In the genomic region with DNA sequence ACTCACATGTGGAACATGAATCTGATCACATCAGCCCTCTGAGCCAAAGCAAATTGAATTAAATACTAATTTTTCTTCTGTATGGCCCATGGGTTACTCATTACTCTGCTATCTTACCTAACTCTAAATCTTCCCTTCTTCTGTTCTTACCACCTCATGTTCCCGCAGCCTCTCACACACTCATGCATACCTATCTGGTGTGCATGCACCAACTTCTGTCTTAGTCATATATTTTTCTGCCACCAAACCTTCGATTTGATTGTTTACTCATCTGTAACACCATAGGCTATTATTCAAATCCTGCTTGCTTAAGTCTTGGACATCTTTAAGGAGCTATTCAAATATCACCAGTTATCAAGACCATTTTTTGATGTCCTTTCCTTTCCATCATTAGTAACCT, we compare ENCODE assay signal across 16 cellular contexts.
A peak's percentile ranks its signal among the peaks of the same experiment; 100 is the strongest.
DNase-seq lines count a peak whose midpoint lies in the region; ATAC-seq and TF ChIP-seq lines count a peak whose summit lies in the region.
"Had no signal": no experiment of that assay in that cellular context is flagged by ENCODE, and none has a peak within 500 bp of the region (broad histone marks: within the 10 kb centered on the region; RNA-seq: fewer than 3 reads in every experiment).

No MANE protein-coding gene starts in this region.

- no peak overlapping the region for H2AFZ ChIP-seq in neural progenitor cell (replicated peaks)
- H2AFZ ChIP-seq: GM23338 had no signal

- H3K36me3 ChIP-seq in neural progenitor cell: no peaks in the 10 kb centered on the region

- no peaks in the 10 kb centered on the region for H3K79me2 ChIP-seq in neural progenitor cell (ENCODE audit: low read depth)

- H3K9me3 Mint-ChIP-seq in neural progenitor cell: no peaks in the 10 kb centered on the region
- H3K9me3 Mint-ChIP-seq: CD4-positive, alpha-beta memory T cell; GM23338; H9 had no signal

- no peak overlapping the region for H3K9ac ChIP-seq in neural progenitor cell

- H3K4me1 Mint-ChIP-seq in neural progenitor cell: no peaks in the 10 kb centered on the region
- H3K4me1 Mint-ChIP-seq: CD4-positive, alpha-beta memory T cell; GM23338; H9 had no signal

- H3K27me3 ChIP-seq in foreskin keratinocyte (no peaks in the 10 kb centered on the region), neural progenitor cell (no peaks in the 10 kb centered on the region)

- H3K4me2 ChIP-seq in neural progenitor cell: no peak overlapping the region
- H3K4me2 ChIP-seq: GM23338 had no signal

- no peaks in the 10 kb centered on the region for H3K4me1 ChIP-seq in foreskin keratinocyte
- H3K4me1 ChIP-seq in neural progenitor cell: no peaks in the 10 kb centered on the region

- H3K27ac ChIP-seq in foreskin keratinocyte (no peak overlapping the region), neural progenitor cell (no peak overlapping the region)

- H3K9me3 ChIP-seq in neural progenitor cell (ENCODE audit: low read depth): no peaks in the 10 kb centered on the region

- no peaks in the 10 kb centered on the region for H3K36me3 Mint-ChIP-seq in neural progenitor cell
- H3K36me3 Mint-ChIP-seq: CD4-positive, alpha-beta memory T cell had no signal

- peak; percentile 12 for ATAC-seq in foreskin keratinocyte
- no peak for ATAC-seq in activated CD4-positive, CD25-positive, alpha-beta regulatory T cell treated with anti-CD3 and anti-CD28 coated beads, Interleukin-2, amount 50 U/mL, for 24 hours
- ATAC-seq: GM12878, GM23338, HCT116 had no signal

- DNase-seq in LHCN-M2 (ENCODE audit: low read depth): peak; percentile 76
- DNase-seq in RKO (ENCODE audit: low spot score): peak; percentile 18
- DNase-seq in foreskin keratinocyte: peak in 1 of 2 donors; percentile 12
- DNase-seq in amniotic stem cell (lab: John Stamatoyannopoulos, UW): no peak
- no peak for DNase-seq in neural progenitor cell (ENCODE audit: low spot score)
- DNase-seq: C1 segment of cervical spinal cord; Calu3; CD4-positive, alpha-beta memory T cell; COR-L47; DMS53; DND-41; H9 had no signal

- peaks cover 2% of the 10 kb centered on the region for H3K27me3 Mint-ChIP-seq in neural progenitor cell (ENCODE audit: insufficient read depth, low read depth)
- H3K27me3 Mint-ChIP-seq: CD4-positive, alpha-beta memory T cell had no signal

- TF ChIP-seq CTCF in foreskin keratinocyte (conservative IDR thresholded peaks at IDR 0.05) (no peak), neural progenitor cell (IDR thresholded peaks at IDR 0.05) (no peak)

- no peaks in the 10 kb centered on the region for H4K20me1 ChIP-seq in neural progenitor cell (ENCODE audit: low read depth)

- no peak overlapping the region for H3K4me3 Mint-ChIP-seq in neural progenitor cell
- H3K4me3 Mint-ChIP-seq: CD4-positive, alpha-beta memory T cell; GM23338; H9 had no signal

- no peak overlapping the region for H3K27ac Mint-ChIP-seq in neural progenitor cell
- H3K27ac Mint-ChIP-seq: CD4-positive, alpha-beta memory T cell; GM23338; H9 had no signal

- no peak overlapping the region for H3K4me3 ChIP-seq in neural progenitor cell
- H3K4me3 ChIP-seq: GM12878, GM23338 had no signal

- H3F3A ChIP-seq in neural progenitor cell (ENCODE audit: low read depth): no peaks in the 10 kb centered on the region

Comparison
In these comparisons a context has a peak if more than half of its experiments do, and no peak if none do; other contexts are left out.
1. DNase-seq: peak in LHCN-M2 (single experiment) and RKO (single experiment); none in amniotic stem cell (single experiment) and neural progenitor cell (single experiment).